ENCODE assay signal across 8 cellular contexts in the genomic region with DNA sequence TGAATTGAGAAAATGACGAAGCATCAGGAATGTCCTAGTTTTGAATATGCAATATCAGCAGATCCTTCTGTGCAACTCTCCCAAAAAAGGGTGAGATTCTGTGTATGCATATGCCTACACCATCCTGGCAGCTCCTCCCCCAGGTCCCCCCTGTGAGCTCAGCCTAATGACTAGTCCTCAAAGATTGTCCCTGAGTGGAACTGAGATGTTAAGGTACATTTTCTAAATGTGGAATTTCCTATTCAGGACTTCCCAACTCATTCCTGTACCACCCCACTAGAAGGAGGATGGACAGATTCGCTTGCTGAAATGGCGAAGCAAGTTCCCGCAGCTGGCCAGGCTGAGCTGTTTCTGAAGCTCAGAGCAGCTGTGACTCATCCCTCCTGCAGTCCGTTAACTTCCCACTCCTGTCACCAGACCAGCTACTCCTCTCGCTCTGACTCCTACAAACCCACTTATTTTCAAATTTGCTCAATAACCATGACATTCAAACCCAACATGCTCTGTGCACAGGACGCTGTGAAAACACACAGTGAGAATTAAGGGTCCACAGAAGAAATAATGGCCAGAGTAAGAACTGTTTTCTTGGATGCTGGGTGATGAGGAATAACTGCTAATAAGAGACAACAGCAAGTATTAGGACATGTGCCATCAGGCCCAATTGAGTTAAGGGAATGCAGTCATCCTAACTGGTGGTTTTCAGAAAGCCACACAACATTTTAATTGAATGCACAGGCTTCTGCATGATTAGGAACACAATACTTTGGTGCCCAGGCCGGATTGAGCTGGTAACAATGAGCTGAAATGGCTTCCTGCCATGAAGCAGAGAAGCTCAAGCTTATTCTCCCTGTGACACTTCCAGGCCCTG. TPM values are rescaled to one million over a fixed set of nuclear protein-coding genes. Genes with fewer than 3 reads are reported as not detected.
DNase-seq lines count a peak whose midpoint lies in the region; ATAC-seq and TF ChIP-seq lines count a peak whose summit lies in the region.

No MANE protein-coding gene starts in this region.

- peak; percentile 90 for DNase-seq in COLO829 (ENCODE audit: low spot score)
- DNase-seq in HL-60 (ENCODE audit: low read depth in 1 of 2, low spot score in 1 of 2) = peak; percentile 63 to 77
- DNase-seq in activated CD8-positive, alpha-beta memory T cell treated with anti-CD3 and anti-CD28 coated beads for 48 hours (ENCODE audit: low read depth in 2 of 3, low spot score in 2 of 3) = peak in 2 of 3 experiments; percentile 43 to 54
- peak; percentile 86 to 88 for DNase-seq in foreskin keratinocyte
- peak; percentile 91 for DNase-seq in posterior vena cava (ENCODE audit: low spot score)
- DNase-seq in G401 (ENCODE audit: low spot score) = no peak
- no peak for DNase-seq in HuH-7 (ENCODE audit: low spot score)

- H3K4me1 ChIP-seq in foreskin keratinocyte = peaks cover 9% of the 10 kb centered on the region

- TF ChIP-seq CTCF in HL-60 (IDR thresholded peaks at IDR 0.05; ENCODE audit: insufficient read depth, low read length) = no peak
- no peak for TF ChIP-seq CTCF in foreskin keratinocyte (conservative IDR thresholded peaks at IDR 0.05)

- ATAC-seq in GM21381 (IDR thresholded peaks at IDR 0.05; ENCODE audit: unreplicated experiment) (peak; percentile 97), foreskin keratinocyte (peak; percentile 93)

- no peaks in the 10 kb centered on the region for H3K27me3 ChIP-seq in HL-60 (ENCODE audit: insufficient read depth, poor library complexity, severe bottlenecking)
- no peaks in the 10 kb centered on the region for H3K27me3 ChIP-seq in foreskin keratinocyte

- intact Hi-C loops in posterior vena cava (cut with DNase I) = no loop called here

- H3K4me3 ChIP-seq in HL-60 (replicated peaks; ENCODE audit: insufficient read depth, low read length) = no peak overlapping the region

- H3K27ac ChIP-seq in HL-60 (replicated peaks) = peak overlapping the region; percentile 64
- no peak overlapping the region for H3K27ac ChIP-seq in foreskin keratinocyte

- in situ Hi-C loops in G401 (cut with HindIII; ENCODE audit: low sequenced_read_pairs) = no loop called here

RNA-seq across cellular contexts. Expression of gene IRF2, which starts 40.0 kb away (rescaled TPM):
- total RNA-seq in foreskin keratinocyte (16.5 and 18.4 TPM in 2 replicates), posterior vena cava (10 to 100 TPM; 25.1 to 29.4 TPM)
- polyA plus RNA-seq in foreskin keratinocyte = 10.7 and 11.9 TPM in 2 replicates
- 6.5 and 8.4 TPM in 2 replicates for total RNA-seq in G401 (2014; rRNA removed; shearing (Covaris generic))

Comparison
In these comparisons a context has a peak if more than half of its experiments do, and no peak if none do; other contexts are left out.
1. DNase-seq: peak in COLO829 (single experiment), HL-60 (2 of 2), activated CD8-positive, alpha-beta memory T cell treated with anti-CD3 and anti-CD28 coated beads for 48 hours (2 of 3), foreskin keratinocyte (2 of 2) and posterior vena cava (single experiment); none in G401 (single experiment) and HuH-7 (single experiment).